Comparison of ENCODE assay signal across 17 cellular contexts in genomic region chr1:8739377-8739776, GRCh38.
DNase-seq lines count a peak whose midpoint lies in the region; ATAC-seq, FAIRE-seq and TF ChIP-seq lines count a peak whose summit lies in the region.
"Had no signal": no experiment of that assay in that cellular context is flagged by ENCODE, and none has a peak within 500 bp of the region (broad histone marks: within the 10 kb centered on the region; RNA-seq: fewer than 3 reads in every experiment).

No MANE protein-coding gene starts in this region.

- H3K4me3 ChIP-seq in HFF-Myc (replicated peaks; ENCODE audit: low read depth, low read length) (no peak overlapping the region), keratinocyte (ENCODE audit: control insufficient read depth in 2 of 3, extremely low read depth in 1 of 3, insufficient read depth in 2 of 3, low read depth in 1 of 3, low read length in 3 of 3) (no peak overlapping the region), MG63 (no peak overlapping the region), lower lobe of right lung (no peak overlapping the region)
- H3K4me3 ChIP-seq: ascending aorta had no signal

- H3K79me2 ChIP-seq in keratinocyte (ENCODE audit: control insufficient read depth, insufficient read depth, low read length): peaks cover 4% of the 10 kb centered on the region

- H3K36me3 ChIP-seq in keratinocyte (ENCODE audit: control insufficient read depth in 2 of 2, extremely low read depth in 1 of 2, insufficient read depth in 2 of 2, low read length in 2 of 2): peaks cover 0 to 2% of the 10 kb centered on the region in 2 experiments
- H3K36me3 ChIP-seq in MG63: no peaks in the 10 kb centered on the region
- no peaks in the 10 kb centered on the region for H3K36me3 ChIP-seq in lower lobe of right lung
- H3K36me3 ChIP-seq: ascending aorta had no signal

- H3K4me2 ChIP-seq in keratinocyte (ENCODE audit: control insufficient read depth, extremely low read depth, insufficient read depth, low read depth, low read length): no peak overlapping the region

- ATAC-seq in HG03095 (IDR thresholded peaks at IDR 0.05; ENCODE audit: unreplicated experiment) (no peak), GM21526 (IDR thresholded peaks at IDR 0.05; ENCODE audit: low FRiP score, unreplicated experiment) (no peak), lower lobe of right lung (no peak)
- ATAC-seq: naive thymus-derived CD8-positive, alpha-beta T cell had no signal

- no peak overlapping the region for H2AFZ ChIP-seq in keratinocyte (ENCODE audit: control insufficient read depth, low read length)

- H3K9me3 ChIP-seq in keratinocyte (ENCODE audit: control insufficient read depth, low read depth, low read length) (peaks cover 2% of the 10 kb centered on the region), MG63 (peaks cover 3% of the 10 kb centered on the region), lower lobe of right lung (peaks cover 5% of the 10 kb centered on the region)
- H3K9me3 ChIP-seq: ascending aorta had no signal

- TF ChIP-seq CTCF in GM10266 (IDR thresholded peaks at IDR 0.05; ENCODE audit: control insufficient read depth, insufficient read depth, low read depth, missing control alignments) (peak; percentile 9), HFF-Myc (IDR thresholded peaks at IDR 0.05; ENCODE audit: low read depth, low read length, missing control alignments) (peak; percentile 20), VCaP (conservative IDR thresholded peaks at IDR 0.05) (0 out of 2 replicates have a peak, but pooled peaks have one; percentile 10), keratinocyte (optimal IDR thresholded peaks at IDR 0.05 in 1 of 3, IDR thresholded peaks at IDR 0.05 in 1 of 3, conservative IDR thresholded peaks at IDR 0.05 in 1 of 3; ENCODE audit: extremely low read depth in 1 of 3, insufficient read depth in 2 of 3, low read length in 3 of 3) (peak in 1 of 3 experiments; percentile 6), lower lobe of right lung (IDR thresholded peaks at IDR 0.05) (no peak)

- no peak overlapping the region for H3K9ac ChIP-seq in keratinocyte (ENCODE audit: control insufficient read depth, extremely low read depth, insufficient read depth, low read length)

- no peak overlapping the region for H3K27ac ChIP-seq in VCaP
- peak overlapping the region; percentile 18 for H3K27ac ChIP-seq in keratinocyte (ENCODE audit: control insufficient read depth, insufficient read depth, low read length)
- H3K27ac ChIP-seq in lower lobe of right lung: no peak overlapping the region
- H3K27ac ChIP-seq: ascending aorta had no signal

- H3K27me3 ChIP-seq in keratinocyte (ENCODE audit: control insufficient read depth, extremely low read depth, insufficient read depth, low read length) (no peaks in the 10 kb centered on the region), MG63 (no peaks in the 10 kb centered on the region), lower lobe of right lung (ENCODE audit: low read depth) (no peaks in the 10 kb centered on the region)
- H3K27me3 ChIP-seq: ascending aorta had no signal

- H4K20me1 ChIP-seq in keratinocyte (ENCODE audit: control insufficient read depth, extremely low read depth, insufficient read depth, low read length): no peaks in the 10 kb centered on the region

- intact Hi-C loops in lower lobe of right lung (cut with DNase I): no loop called here

- H3K4me1 ChIP-seq in keratinocyte (ENCODE audit: control insufficient read depth, extremely low read depth, insufficient read depth, low read length) (peaks cover 9% of the 10 kb centered on the region), lower lobe of right lung (peaks cover under 1% of the 10 kb centered on the region)

- dilution Hi-C loops in keratinocyte (cut with MboI; ENCODE audit: extremely low pct_ligation_motif_present, low sequenced_read_pairs): loop anchor here (25.0 kb wide), 1 partner anchor 102 kb away; no protein-coding TSS in a partner anchor

- no peaks in the 10 kb centered on the region for H3K9me1 ChIP-seq in keratinocyte (ENCODE audit: control insufficient read depth, extremely low read depth, insufficient read depth, low read length)

- DNase-seq in GM10266 (ENCODE audit: extremely low spot score) (no peak), HFF-Myc (ENCODE audit: extremely low read depth, low read depth) (no peak), keratinocyte (ENCODE audit: low read depth, low spot score) (no peak), MG63 (no peak), lower lobe of right lung (no peak)
- DNase-seq: activated CD8-positive, alpha-beta memory T cell treated with anti-CD3 and anti-CD28 coated beads for 24 hours; activated effector memory CD4-positive, alpha-beta T cell treated with Interleukin-2 at 50 U/mL for 16 hours; cortex of kidney; EL; hippocampal formation; naive thymus-derived CD8-positive, alpha-beta T cell; NCI-H1105; stimulated activated CD4-positive, alpha-beta T cell treated with anti-CD3 and anti-CD28 coated beads, Interleukin-15, amount 100 ng/mL, for 24 hours had no signal

- no peak for FAIRE-seq in keratinocyte (lab: Jason Lieb, UNC)
